9 cellular contexts compared by ENCODE assay signal in the genomic region with DNA sequence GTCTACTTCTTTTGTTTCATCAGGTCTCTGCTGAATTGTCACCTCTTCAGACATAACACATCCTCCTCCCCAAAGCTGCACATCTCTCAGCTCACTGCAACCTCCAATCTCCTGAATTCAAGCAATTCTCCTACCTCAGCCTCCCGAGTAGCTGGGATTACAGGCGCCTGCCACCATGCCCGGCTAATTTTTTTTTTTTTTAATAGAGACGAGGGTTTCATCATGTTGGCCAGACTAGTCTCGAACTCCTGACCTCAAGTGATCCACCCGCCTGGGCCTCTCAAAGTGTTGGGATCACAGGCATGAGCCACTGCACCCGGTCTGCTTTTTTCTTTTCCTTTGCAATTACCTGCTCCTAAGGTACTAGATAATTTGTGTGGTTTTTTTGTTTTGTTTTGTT. TPM values are rescaled to one million over a fixed set of nuclear protein-coding genes. Genes with fewer than 3 reads are reported as not detected.
DNase-seq lines count a peak whose midpoint lies in the region; ATAC-seq and TF ChIP-seq lines count a peak whose summit lies in the region.
"Not testable (repeated sequence)": the region's sequence is repeated elsewhere in the genome, so short reads cannot be mapped to it uniquely, and the experiment has no call there.
"Had no signal": no experiment of that assay in that cellular context is flagged by ENCODE, and none has a peak within 500 bp of the region (broad histone marks: within the 10 kb centered on the region; RNA-seq: fewer than 3 reads in every experiment).

No MANE protein-coding gene starts in this region.

- WGBS in lung, 2 donors = 34 to 61% methylated on average over 7 of the region's 7 CpGs
- WGBS in trophoblast cell (ENCODE audit: extremely low coverage, insufficient coverage, insufficient read length) = no CpG with 5 or more reads among the region's 7 CpGs

- TF ChIP-seq CTCF in Caco-2 (IDR thresholded peaks at IDR 0.05; ENCODE audit: insufficient read depth in 1 of 2, low read depth in 1 of 2, low read length in 1 of 2, severe bottlenecking in 1 of 2, unreplicated experiment in 1 of 2); brain (conservative IDR thresholded peaks at IDR 0.05); fibroblast of lung (conservative IDR thresholded peaks at IDR 0.05 in 1 of 2, IDR thresholded peaks at IDR 0.05 in 1 of 2; ENCODE audit: low read depth in 1 of 2, low read length in 2 of 2); lung (IDR thresholded peaks at IDR 0.05; ENCODE audit: control extremely low read depth, extremely low read depth); tibial artery (IDR thresholded peaks at IDR 0.05): not testable (repeated sequence)

- peaks cover 21% of the 10 kb centered on the region for H3K36me3 Mint-ChIP-seq in Caco-2 (ENCODE audit: insufficient read depth, unreplicated experiment)
- H3K36me3 Mint-ChIP-seq in activated CD4-positive, alpha-beta T cell treated with anti-CD3 and anti-CD28 coated beads, Interleukin-2, amount 10 ng/mL, durations not matched to agents 7 days and 5 days (ENCODE audit: low read depth); brain: not testable (repeated sequence)

- H3K27me3 ChIP-seq in Caco-2 (replicated peaks; ENCODE audit: control insufficient read depth, insufficient read depth, low read length); fibroblast of lung (ENCODE audit: control insufficient read depth, insufficient read depth, low read length); lung (ENCODE audit: control insufficient read depth, insufficient read depth); trophoblast cell (ENCODE audit: insufficient read depth, low read length); tibial artery: not testable (repeated sequence)

- H3K79me2 ChIP-seq in fibroblast of lung (ENCODE audit: control insufficient read depth, insufficient read depth, low read length); trophoblast cell (ENCODE audit: control insufficient read depth, insufficient read depth, low read length, poor library complexity): not testable (repeated sequence)

- H4K91ac ChIP-seq in trophoblast cell (ENCODE audit: low read depth, low read length) = peak overlapping the region; percentile 74

- CTCF ChIA-PET in Caco-2 (lab: Charles Lee) = interaction anchor here (0.6 to 2.1 kb wide), 6 partner anchors 10 to 1136 kb away, joined by 3 to 16 read pairs (median 4); a partner anchor contains a TSS
- CTCF ChIA-PET in activated CD4-positive, alpha-beta T cell treated with anti-CD3 and anti-CD28 coated beads, Interleukin-2, amount 10 ng/mL, durations not matched to agents 7 days and 5 days (lab: Charles Lee) = interaction anchor here (0.6 to 1.9 kb wide), 4 partner anchors 8 to 893 kb away, joined by 3 to 11 read pairs (median 3); no protein-coding TSS in a partner anchor

- peak overlapping the region; percentile 29 for H2AK5ac ChIP-seq in trophoblast cell (ENCODE audit: low read length)

- not testable (repeated sequence) for H3K4me1 Mint-ChIP-seq in Caco-2 (ENCODE audit: low read depth, unreplicated experiment)
- peaks cover 14% of the 10 kb centered on the region for H3K4me1 Mint-ChIP-seq in activated CD4-positive, alpha-beta T cell treated with anti-CD3 and anti-CD28 coated beads, Interleukin-2, amount 10 ng/mL, durations not matched to agents 7 days and 5 days
- peaks cover 31% of the 10 kb centered on the region for H3K4me1 Mint-ChIP-seq in brain

- intact Hi-C loops in Caco-2 (cut with micrococcal nuclease; ENCODE audit: unreplicated experiment) = loop anchor here (1.0 kb wide), 1 partner anchor 11 kb away; no protein-coding TSS in a partner anchor
- intact Hi-C loops in tibial artery (cut with DNase I; ENCODE audit: low total_unique reads) = not testable (repeated sequence)

- not testable (repeated sequence) for H3K9ac ChIP-seq in fibroblast of lung (ENCODE audit: insufficient read depth, low read length); trophoblast cell (ENCODE audit: low read length)

- not testable (repeated sequence) for H3K23ac ChIP-seq in trophoblast cell (ENCODE audit: low read length)

- H3K14ac ChIP-seq in trophoblast cell (ENCODE audit: low read length) = not testable (repeated sequence)

- not testable (repeated sequence) for H2AFZ ChIP-seq in fibroblast of lung (ENCODE audit: low read length); trophoblast cell (ENCODE audit: insufficient read depth, low read length, poor library complexity)

- H4K20me1 ChIP-seq in fibroblast of lung (ENCODE audit: control insufficient read depth, extremely low read depth, insufficient read depth, low read length) = not testable (repeated sequence)

- peak overlapping the region; percentile 97 for H3K27ac Mint-ChIP-seq in Caco-2 (ENCODE audit: unreplicated experiment)
- H3K27ac Mint-ChIP-seq in activated CD4-positive, alpha-beta T cell treated with anti-CD3 and anti-CD28 coated beads, Interleukin-2, amount 10 ng/mL, durations not matched to agents 7 days and 5 days = peak overlapping the region; percentile 99
- peak overlapping the region; percentile 97 to 99 (median 99) for H3K27ac Mint-ChIP-seq in brain

- H2BK5ac ChIP-seq in trophoblast cell (ENCODE audit: low read depth, low read length, poor library complexity) = peak overlapping the region; percentile 77

- peak overlapping the region; percentile 83 for H3K4me3 Mint-ChIP-seq in Caco-2 (ENCODE audit: unreplicated experiment)
- peak overlapping the region; percentile 81 for H3K4me3 Mint-ChIP-seq in activated CD4-positive, alpha-beta T cell treated with anti-CD3 and anti-CD28 coated beads, Interleukin-2, amount 10 ng/mL, durations not matched to agents 7 days and 5 days
- peak overlapping the region; percentile 78 to 88 (median 83) for H3K4me3 Mint-ChIP-seq in brain

- peak overlapping the region; percentile 38 for H2BK120ac ChIP-seq in trophoblast cell (ENCODE audit: insufficient read depth, low read length, poor library complexity)

- not testable (repeated sequence) for DNase-seq in Caco-2; activated CD4-positive, alpha-beta T cell treated with anti-CD3 and anti-CD28 coated beads, Interleukin-2, amount 10 ng/mL, durations not matched to agents 7 days and 5 days; fibroblast of lung (ENCODE audit: low read depth in 2 of 2); lung (ENCODE audit: low spot score); trophoblast cell; tibial artery
- DNase-seq in NCI-H2107 treated with DMSO at 0.1 percent for 48 hours (lab: John Stamatoyannopoulos, UW; ENCODE audit: unreplicated experiment) = peak; percentile 33

- H3K27me3 Mint-ChIP-seq in Caco-2 (ENCODE audit: insufficient read depth, unreplicated experiment); activated CD4-positive, alpha-beta T cell treated with anti-CD3 and anti-CD28 coated beads, Interleukin-2, amount 10 ng/mL, durations not matched to agents 7 days and 5 days; brain: not testable (repeated sequence)

- peak overlapping the region; percentile 22; the same call in 1 of the 2 replicates for H3K4me3 ChIP-seq in Caco-2 (ENCODE audit: low read depth, low read length)
- H3K4me3 ChIP-seq in fibroblast of lung (replicated peaks in 1 of 4; ENCODE audit: control extremely low read depth in 1 of 4, insufficient read depth in 1 of 4, low read depth in 3 of 4, low read length in 4 of 4) = peak overlapping the region in 3 of 4 experiments; percentile 28 to 48 (median 45)
- H3K4me3 ChIP-seq in lung; trophoblast cell (ENCODE audit: low read depth, low read length): not testable (repeated sequence)
- peak overlapping the region; percentile 49 to 58 for H3K4me3 ChIP-seq in tibial artery

- H3K4me2 ChIP-seq in fibroblast of lung (ENCODE audit: extremely low read depth, insufficient read depth, low read length) (peak overlapping the region; percentile 59), trophoblast cell (ENCODE audit: low read length) (peak overlapping the region; percentile 47)

- not testable (repeated sequence) for BruUV-seq in Caco-2 (replicated peaks; lab: Mats Ljungman, UMichigan)

- H3K4ac ChIP-seq in trophoblast cell (ENCODE audit: low read depth, low read length) = peak overlapping the region; percentile 36

- H2BK12ac ChIP-seq in trophoblast cell (ENCODE audit: low read length) = not testable (repeated sequence)

- POLR2A ChIA-PET in Caco-2 (lab: Charles Lee) = interaction anchor here (0.6 to 2.5 kb wide), 5 partner anchors 10 to 359 kb away, joined by 3 to 56 read pairs (median 12); no protein-coding TSS in a partner anchor
- POLR2A ChIA-PET in activated CD4-positive, alpha-beta T cell treated with anti-CD3 and anti-CD28 coated beads, Interleukin-2, amount 10 ng/mL, durations not matched to agents 7 days and 5 days (lab: Charles Lee) = not testable (repeated sequence)

- H3K27ac ChIP-seq in fibroblast of lung (ENCODE audit: insufficient read depth, low read length) (peak overlapping the region; percentile 85), lung (ENCODE audit: low read depth in 1 of 2, low read length in 1 of 2) (peak overlapping the region; percentile 93 to 98), trophoblast cell (ENCODE audit: low read depth, low read length) (peak overlapping the region; percentile 81), tibial artery (peak overlapping the region; percentile 84 to 92)

- not testable (repeated sequence) for ATAC-seq in lung (ENCODE audit: insufficient read depth, low FRiP score)

- peaks cover 15% of the 10 kb centered on the region for H3K79me1 ChIP-seq in trophoblast cell (ENCODE audit: low read length)

- not testable (repeated sequence) for H3K18ac ChIP-seq in trophoblast cell (ENCODE audit: low read length)

- not testable (repeated sequence) for H3K9me3 Mint-ChIP-seq in Caco-2 (ENCODE audit: unreplicated experiment); activated CD4-positive, alpha-beta T cell treated with anti-CD3 and anti-CD28 coated beads, Interleukin-2, amount 10 ng/mL, durations not matched to agents 7 days and 5 days; brain

- peaks cover 16% of the 10 kb centered on the region for H3K4me1 ChIP-seq in Caco-2
- not testable (repeated sequence) for H3K4me1 ChIP-seq in fibroblast of lung (ENCODE audit: control insufficient read depth, extremely low read depth, insufficient read depth, low read length); lung (ENCODE audit: control insufficient read depth in 2 of 2, insufficient read depth in 2 of 2, low read length in 2 of 2); trophoblast cell (ENCODE audit: control insufficient read depth in 1 of 2, insufficient read depth in 2 of 2, low read length in 2 of 2)
- H3K4me1 ChIP-seq in tibial artery = peaks cover 0 to 24% (median 20%) of the 10 kb centered on the region in 4 donors

- not testable (repeated sequence) for H3K9me3 ChIP-seq in Caco-2; fibroblast of lung (ENCODE audit: control insufficient read depth, insufficient read depth, low read depth, low read length); lung (ENCODE audit: control insufficient read depth in 2 of 2, insufficient read depth in 1 of 2, low read length in 1 of 2); trophoblast cell (ENCODE audit: insufficient read depth, low read depth, low read length); tibial artery

- peak overlapping the region; percentile 77 for H4K8ac ChIP-seq in trophoblast cell (ENCODE audit: low read depth, low read length)

- H3K36me3 ChIP-seq in Caco-2 (ENCODE audit: control insufficient read depth, insufficient read depth, low read length); fibroblast of lung (ENCODE audit: control insufficient read depth, insufficient read depth, low read length); lung (ENCODE audit: control insufficient read depth in 2 of 2, insufficient read depth in 2 of 2, low read length in 2 of 2); trophoblast cell (ENCODE audit: control insufficient read depth in 1 of 2, insufficient read depth in 2 of 2, low read length in 2 of 2); tibial artery: not testable (repeated sequence)

- H4K12ac ChIP-seq in trophoblast cell (ENCODE audit: low read depth, low read length) = peak overlapping the region; percentile 90

RNA-seq across cellular contexts. Expression of a gene that starts 7.0 kb away (rescaled TPM):
- total RNA-seq in Caco-2 (2022) (7.7 and 8.6 TPM in 2 replicates), fibroblast of lung (19.2 and 27.2 TPM in 2 replicates), lung (10 to 100 TPM; 10.8 to 25.1 TPM)
- total RNA-seq in activated CD4-positive, alpha-beta T cell treated with anti-CD3 and anti-CD28 coated beads, Interleukin-2, amount 10 ng/mL, durations not matched to agents 7 days and 5 days = 1 to 10 TPM; 6.2 to 9.7 TPM
- polyA plus RNA-seq in brain (ENCODE audit: insufficient read depth, low read depth, low replicate concordance) (4.6 TPM), fibroblast of lung (7.2 and 12.7 TPM in 2 replicates), lung (10 to 100 TPM; 23.3 to 37.9 TPM)
- 10.2 and 18.3 TPM in 2 replicates for polyA plus RNA-seq in fibroblast of lung (2012)
- polyA minus RNA-seq in fibroblast of lung (ENCODE audit: low replicate concordance) = 3.7 and 7.2 TPM in 2 replicates
- polyA plus RNA-seq in trophoblast cell (2013) = 9.6 and 10.1 TPM in 2 replicates

RNA-seq across cellular contexts. Expression of a gene that starts 11.4 kb away (rescaled TPM):
- total RNA-seq in Caco-2 (2022) (45.2 and 52.2 TPM in 2 replicates), fibroblast of lung (22.3 and 23.6 TPM in 2 replicates), lung (10 to 100 TPM; 33.0 to 37.5 TPM)
- 10 to 100 TPM; 10.6 to 10.9 TPM for total RNA-seq in activated CD4-positive, alpha-beta T cell treated with anti-CD3 and anti-CD28 coated beads, Interleukin-2, amount 10 ng/mL, durations not matched to agents 7 days and 5 days
- polyA plus RNA-seq in brain (ENCODE audit: insufficient read depth, low read depth, low replicate concordance) (10.5 TPM), fibroblast of lung (15.1 and 24.8 TPM in 2 replicates), lung (10 to 100 TPM; 28.9 to 34.6 TPM)
- 16.5 and 21.9 TPM in 2 replicates for polyA plus RNA-seq in fibroblast of lung (2012)
- polyA minus RNA-seq in fibroblast of lung (ENCODE audit: low replicate concordance) = 15.4 and 44.3 TPM in 2 replicates
- 30.6 and 31.9 TPM in 2 replicates for polyA plus RNA-seq in trophoblast cell (2013)

RNA-seq across cellular contexts. Expression of a gene that starts 19.6 kb away (rescaled TPM):
- total RNA-seq in Caco-2 (2022) (2.5 TPM in 2 replicates), fibroblast of lung (3.1 and 3.6 TPM in 2 replicates), lung (10 to 100 TPM; 25.6 to 43.8 TPM)
- total RNA-seq in activated CD4-positive, alpha-beta T cell treated with anti-CD3 and anti-CD28 coated beads, Interleukin-2, amount 10 ng/mL, durations not matched to agents 7 days and 5 days = under 1 TPM; 0.75 to 0.94 TPM
- polyA plus RNA-seq in brain (ENCODE audit: insufficient read depth, low read depth, low replicate concordance) (2.6 TPM), fibroblast of lung (0.84 and 0.91 TPM in 2 replicates), lung (10 to 100 TPM; 16.9 to 30.1 TPM)
- polyA plus RNA-seq in fibroblast of lung (2012) = 1.5 and 1.9 TPM in 2 replicates
- polyA minus RNA-seq in fibroblast of lung (ENCODE audit: low replicate concordance) = 0.94 and 2.0 TPM in 2 replicates
- polyA plus RNA-seq in trophoblast cell (2013) = 1.9 and 2.0 TPM in 2 replicates

RNA-seq across cellular contexts. Expression of a gene that starts 32.8 kb away (rescaled TPM):
- 75.2 and 101 TPM in 2 replicates for total RNA-seq in Caco-2 (2022)
- total RNA-seq in activated CD4-positive, alpha-beta T cell treated with anti-CD3 and anti-CD28 coated beads, Interleukin-2, amount 10 ng/mL, durations not matched to agents 7 days and 5 days = 10 to 100 TPM; 18.5 to 20.0 TPM
- 24.4 TPM for polyA plus RNA-seq in brain (ENCODE audit: insufficient read depth, low read depth, low replicate concordance)
- total RNA-seq in fibroblast of lung = 105 and 145 TPM in 2 replicates
- polyA plus RNA-seq in fibroblast of lung = 40.0 and 50.8 TPM in 2 replicates
- polyA plus RNA-seq in fibroblast of lung (2012) = 75.5 and 101 TPM in 2 replicates
- polyA minus RNA-seq in fibroblast of lung (ENCODE audit: low replicate concordance) = 127 and 144 TPM in 2 replicates
- 100 to 1,000 TPM; 135 to 190 TPM for total RNA-seq in lung
- 100 to 1,000 TPM; 331 to 413 TPM for polyA plus RNA-seq in lung
- 69.2 and 70.1 TPM in 2 replicates for polyA plus RNA-seq in trophoblast cell (2013)

RNA-seq across cellular contexts. Expression of a gene that starts 34.0 kb away (rescaled TPM):
- total RNA-seq in Caco-2 (2022) (0.82 and 0.97 TPM in 2 replicates), fibroblast of lung (3.9 and 6.6 TPM in 2 replicates), lung (under 1 TPM; 0.68 to 0.80 TPM)
- under 1 TPM; 0.23 to 0.50 TPM for total RNA-seq in activated CD4-positive, alpha-beta T cell treated with anti-CD3 and anti-CD28 coated beads, Interleukin-2, amount 10 ng/mL, durations not matched to agents 7 days and 5 days
- polyA plus RNA-seq in brain (ENCODE audit: insufficient read depth, low read depth, low replicate concordance) (36.8 TPM), fibroblast of lung (1.3 and 2.0 TPM in 2 replicates), lung (under 1 TPM; 0.58 to 0.75 TPM)
- polyA plus RNA-seq in fibroblast of lung (2012) = 1.7 and 3.7 TPM in 2 replicates
- polyA minus RNA-seq in fibroblast of lung (ENCODE audit: low replicate concordance) = 0.08 and 0.89 TPM in 2 replicates
- polyA plus RNA-seq in trophoblast cell (2013) = 0.30 and 0.33 TPM in 2 replicates
- total RNA-seq: lung microvascular endothelial cell had no signal
